In the genomic region with DNA sequence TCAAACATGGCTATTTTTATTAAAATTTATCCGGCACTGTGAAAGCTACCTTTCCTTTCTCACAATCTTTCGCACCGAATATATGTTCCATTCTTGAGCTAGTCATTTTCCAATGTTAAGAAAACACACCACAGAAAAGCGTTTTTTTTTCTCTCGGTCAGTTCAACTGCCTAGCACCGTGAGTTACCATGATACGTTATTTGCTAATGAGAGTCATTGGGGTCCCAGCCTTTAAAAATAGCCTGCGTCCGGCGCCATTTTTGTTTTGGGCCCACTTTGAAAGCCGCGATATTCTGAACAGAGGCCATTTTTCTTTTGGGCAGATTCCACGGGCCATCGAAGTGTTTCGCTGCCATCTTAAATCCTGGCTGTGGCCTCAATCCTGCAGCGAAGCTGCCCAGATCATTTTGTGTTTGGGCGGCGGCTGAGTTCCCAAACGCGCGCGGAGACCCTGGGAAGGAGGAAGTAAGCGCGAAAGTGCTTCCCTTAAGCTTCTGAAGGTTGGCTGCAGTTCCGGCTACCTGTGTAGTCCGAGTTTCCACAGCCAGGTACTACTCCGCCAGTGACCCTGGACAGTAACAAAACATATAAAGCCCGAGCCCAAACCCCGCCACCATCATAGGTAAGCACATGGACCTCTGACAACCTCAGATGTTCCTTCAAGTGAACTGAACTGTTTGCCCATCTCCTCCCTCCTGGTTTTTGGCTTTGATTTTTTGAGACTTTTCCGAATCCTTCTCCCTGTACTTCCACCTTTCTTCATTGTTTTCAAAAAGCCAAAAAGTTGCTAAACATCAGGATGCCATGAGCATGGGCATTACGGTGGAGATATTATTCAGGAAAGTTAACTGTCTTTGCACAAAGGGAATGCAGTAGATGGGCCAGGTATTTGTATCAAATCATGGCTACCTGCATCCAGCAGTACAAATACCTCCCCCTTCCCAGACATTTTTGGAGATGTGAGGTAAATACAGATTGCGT, we compare ENCODE assay signal across 8 cellular contexts. TPM values are rescaled to one million over a fixed set of nuclear protein-coding genes. Genes with fewer than 3 reads are reported as not detected.
DNase-seq lines count a peak whose midpoint lies in the region; ATAC-seq and TF ChIP-seq lines count a peak whose summit lies in the region.

A gene (plus strand): TSS at position 474 of the 981 bp plus-strand sequence. CDS start 22,900 bp downstream, outside the sequence.

- H3K27me3 Mint-ChIP-seq in dendritic cell treated with granulocyte-macrophage colony-stimulating factor and Interleukin-4, amounts not matched to agents 40 ng/mL and 50 ng/mL, for 4 days = no peaks in the 10 kb centered on the region

- ATAC-seq in GM19395 (IDR thresholded peaks at IDR 0.05; ENCODE audit: unreplicated experiment) (peak; percentile 64), HG03558 (IDR thresholded peaks at IDR 0.05; ENCODE audit: extremely low read depth, unreplicated experiment) (peak; percentile 28), left lobe of liver (peak; percentile 79)

- peak within 1 kb of the TSS; percentile 97 for H3K27ac ChIP-seq in C4-2B

- no peaks in the 10 kb centered on the region for H3K9me3 Mint-ChIP-seq in dendritic cell treated with granulocyte-macrophage colony-stimulating factor and Interleukin-4, amounts not matched to agents 40 ng/mL and 50 ng/mL, for 4 days

- H3K36me3 Mint-ChIP-seq in dendritic cell treated with granulocyte-macrophage colony-stimulating factor and Interleukin-4, amounts not matched to agents 40 ng/mL and 50 ng/mL, for 4 days (ENCODE audit: low read depth) = peaks cover 43% of the 10 kb centered on the region

- peak within 1 kb of the TSS; percentile 100 for H3K27ac Mint-ChIP-seq in dendritic cell treated with granulocyte-macrophage colony-stimulating factor and Interleukin-4, amounts not matched to agents 40 ng/mL and 50 ng/mL, for 4 days

- H3K4me3 Mint-ChIP-seq in dendritic cell treated with granulocyte-macrophage colony-stimulating factor and Interleukin-4, amounts not matched to agents 40 ng/mL and 50 ng/mL, for 4 days = peak within 1 kb of the TSS; percentile 90

- intact Hi-C loops in dendritic cell treated with granulocyte-macrophage colony-stimulating factor and Interleukin-4, amounts not matched to agents 40 ng/mL and 50 ng/mL, for 4 days (cut with micrococcal nuclease) = loop anchor here (1.0 to 2.0 kb wide), 4 partner anchors 18 to 239 kb away; no protein-coding TSS in a partner anchor

- H3K4me1 Mint-ChIP-seq in dendritic cell treated with granulocyte-macrophage colony-stimulating factor and Interleukin-4, amounts not matched to agents 40 ng/mL and 50 ng/mL, for 4 days (ENCODE audit: low read depth) = peaks cover 46% of the 10 kb centered on the region

- DNase-seq in NCI-H748 (lab: John Stamatoyannopoulos, UW; ENCODE audit: unreplicated experiment) (peak; percentile 100), left lobe of liver (ENCODE audit: low spot score) (peak; percentile 96)
- peak; percentile 68 to 81 for DNase-seq in activated CD4-positive, alpha-beta T cell treated with anti-CD3 and anti-CD28 coated beads, Interleukin-2, amount 50 U/mL, for 24 hours (ENCODE audit: low read depth in 1 of 2, low spot score in 1 of 2)
- peak; percentile 74 for DNase-seq in stimulated activated CD4-positive, alpha-beta T cell treated with anti-CD3 and anti-CD28 coated beads, Interleukin-2, amount 100 ng/mL, for 4 hours (ENCODE audit: low read depth)

- no peak for TF ChIP-seq CTCF in C4-2B (conservative IDR thresholded peaks at IDR 0.05)

RNA-seq across cellular contexts. Expression of the gene that starts here (rescaled TPM):
- 3.0 TPM for total RNA-seq in left lobe of liver

Comparison
In these comparisons a context has a peak if more than half of its experiments do, and no peak if none do; other contexts are left out.
1. Peak in every context shown above with its lines: DNase-seq, ATAC-seq and H3K27ac ChIP-seq.
2. ATAC-seq: peak in every context shown above with its lines; median percentile 79 in left lobe of liver; 64 in GM19395; 28 in HG03558.